ENCODE assay signal across 8 cellular contexts in genomic region chr6:16205377-16206144, GRCh38. TPM values are rescaled to one million over a fixed set of nuclear protein-coding genes. Genes with fewer than 3 reads are reported as not detected.
A peak's percentile ranks its signal among the peaks of the same experiment; 100 is the strongest.
DNase-seq lines count a peak whose midpoint lies in the region; ATAC-seq and TF ChIP-seq lines count a peak whose summit lies in the region.

No MANE protein-coding gene starts in this region.

- no peak overlapping the region for H3K27ac Mint-ChIP-seq in Calu3 (ENCODE audit: unreplicated experiment)

- intact Hi-C loops in Calu3 (cut with micrococcal nuclease; ENCODE audit: unreplicated experiment), result loop anchor here (2.0 kb wide), 1 partner anchor 515 kb away; no protein-coding TSS in a partner anchor

- no peak for TF ChIP-seq CTCF in Calu3 (IDR thresholded peaks at IDR 0.05; ENCODE audit: unreplicated experiment)

- CTCF ChIA-PET in Calu3 (lab: Charles Lee), result interaction anchor here (0.6 to 1.8 kb wide), 4 partner anchors 9 to 22 kb away, joined by 3 to 7 read pairs (median 3); no protein-coding TSS in a partner anchor

- ATAC-seq in GM18858 (IDR thresholded peaks at IDR 0.05; ENCODE audit: unreplicated experiment), result peak; percentile 81
- ATAC-seq in HG02678 (IDR thresholded peaks at IDR 0.05; ENCODE audit: unreplicated experiment), result peak; percentile 91
- ATAC-seq in stimulated activated naive CD8-positive, alpha-beta T cell treated with anti-CD3 and anti-CD28 coated beads, Interleukin-15, Interleukin-2, amounts not matched to agents 100 U/mL and 50 U/mL, for 24 hours, result no peak

- no TSS peak for BruUV-seq in Calu3 (replicated peaks; lab: Mats Ljungman, UMichigan)

- no peaks in the 10 kb centered on the region for H3K36me3 Mint-ChIP-seq in Calu3 (ENCODE audit: insufficient read depth, unreplicated experiment)

- no peaks in the 10 kb centered on the region for H3K9me3 Mint-ChIP-seq in Calu3 (ENCODE audit: low read depth, unreplicated experiment)

- H3K27me3 Mint-ChIP-seq in Calu3 (ENCODE audit: unreplicated experiment), result no peaks in the 10 kb centered on the region

- no peak overlapping the region for H3K4me3 Mint-ChIP-seq in Calu3 (ENCODE audit: low read depth, unreplicated experiment)

- peak; percentile 37 for DNase-seq in NCI-H526 treated with DMSO at 0.1 percent for 48 hours (lab: John Stamatoyannopoulos, UW)
- peak; percentile 74 for DNase-seq in germinal center (ENCODE audit: low spot score)
- no peak for DNase-seq in iPS-NIHi11 (ENCODE audit: low spot score)
- no peak for DNase-seq in stimulated activated naive CD8-positive, alpha-beta T cell treated with anti-CD3 and anti-CD28 coated beads, Interleukin-15, Interleukin-2, amounts not matched to agents 100 U/mL and 50 U/mL, for 24 hours
- DNase-seq in Calu3, result no peak
- no peak for DNase-seq in effector CD8-positive, alpha-beta T cell (lab: John Stamatoyannopoulos, UW)

- H3K4me1 Mint-ChIP-seq in Calu3 (ENCODE audit: low read depth, unreplicated experiment), result peaks cover 9% of the 10 kb centered on the region

RNA-seq across cellular contexts. Expression of gene GMPR, which starts 32.8 kb away (rescaled TPM):
- total RNA-seq in Calu3 (2022), result 1.4 and 3.9 TPM in 2 replicates

Comparison
In these comparisons a context has a peak if more than half of its experiments do, and no peak if none do; other contexts are left out.
1. DNase-seq: peak in NCI-H526 treated with DMSO at 0.1 percent for 48 hours (single experiment) and germinal center (single experiment); none in iPS-NIHi11 (single experiment), stimulated activated naive CD8-positive, alpha-beta T cell treated with anti-CD3 and anti-CD28 coated beads, Interleukin-15, Interleukin-2, amounts not matched to agents 100 U/mL and 50 U/mL, for 24 hours (single experiment), Calu3 (single experiment) and effector CD8-positive, alpha-beta T cell (single experiment).